In the genomic region with DNA sequence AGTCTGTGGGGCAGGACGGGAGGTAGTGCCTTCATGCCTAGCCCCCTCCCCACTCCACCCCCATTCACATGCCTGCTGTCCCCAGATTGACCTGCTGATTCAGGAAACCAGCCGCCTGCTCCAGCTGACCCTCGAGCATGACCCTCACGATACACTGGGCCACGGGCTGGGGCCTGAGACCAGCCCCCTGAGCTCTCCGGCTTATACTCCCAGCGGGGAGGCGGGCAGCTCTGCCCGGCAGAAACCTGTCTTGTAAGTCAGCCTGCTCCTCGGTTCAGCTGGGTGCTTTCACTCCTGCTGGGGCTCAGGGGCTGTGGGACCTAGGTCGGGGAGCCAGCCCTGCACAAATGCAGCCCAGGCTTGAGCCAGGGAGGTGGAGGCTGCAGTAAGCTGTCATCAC, we compare ENCODE assay signal across 30 cellular contexts.
"Had no signal": no experiment of that assay in that cellular context is flagged by ENCODE, and none has a peak within 500 bp of the region (broad histone marks: within the 10 kb centered on the region; RNA-seq: fewer than 3 reads in every experiment).

No MANE protein-coding gene starts in this region.

- H3K4me3 Mint-ChIP-seq: naive thymus-derived CD4-positive, alpha-beta T cell; natural killer cell treated with Interleukin-12 subunit alpha and Interleukin-12 subunit beta and Interleukin-15 and Interleukin-18, amount 100 ng/mL, for 72 hours; neural crest cell; stimulated activated naive CD8-positive, alpha-beta T cell treated with anti-CD3 and anti-CD28 coated beads, Interleukin-15, Interleukin-2, amounts not matched to agents 100 ng/mL and 50 ng/mL, for 24 hours had no signal

- H3K36me3 ChIP-seq: ovary, uterus had no signal

- H3K27ac ChIP-seq: heart left ventricle, left ventricle myocardium inferior, neutrophil, ovary, prostate gland, skin epidermis, suprapubic skin, thoracic aorta, tibial artery, upper lobe of right lung, uterus had no signal

- ATAC-seq: heart left ventricle; mucosa of descending colon; naive thymus-derived CD4-positive, alpha-beta T cell; natural killer cell treated with Interleukin-12 subunit alpha and Interleukin-12 subunit beta and Interleukin-15 and Interleukin-18, amount 100 ng/mL, for 72 hours; sciatic nerve had no signal

- H3K27ac Mint-ChIP-seq: naive thymus-derived CD4-positive, alpha-beta T cell; natural killer cell treated with Interleukin-12 subunit alpha and Interleukin-12 subunit beta and Interleukin-15 and Interleukin-18, amount 100 ng/mL, for 72 hours; stimulated activated naive CD8-positive, alpha-beta T cell treated with anti-CD3 and anti-CD28 coated beads, Interleukin-15, Interleukin-2, amounts not matched to agents 100 ng/mL and 50 ng/mL, for 24 hours had no signal

- H3K4me1 ChIP-seq: left ventricle myocardium inferior, prostate gland, tibial artery, upper lobe of right lung, uterus had no signal

- H3K27me3 Mint-ChIP-seq: naive thymus-derived CD4-positive, alpha-beta T cell; natural killer cell treated with Interleukin-12 subunit alpha and Interleukin-12 subunit beta and Interleukin-15 and Interleukin-18, amount 100 ng/mL, for 72 hours; stimulated activated naive CD8-positive, alpha-beta T cell treated with anti-CD3 and anti-CD28 coated beads, Interleukin-15, Interleukin-2, amounts not matched to agents 100 ng/mL and 50 ng/mL, for 24 hours had no signal

- H3K27me3 ChIP-seq: heart left ventricle, neutrophil, ovary, suprapubic skin, tibial artery, upper lobe of right lung, uterus had no signal

- H3K36me3 Mint-ChIP-seq: natural killer cell treated with Interleukin-12 subunit alpha and Interleukin-12 subunit beta and Interleukin-15 and Interleukin-18, amount 100 ng/mL, for 72 hours had no signal

- H3K4me1 Mint-ChIP-seq: naive thymus-derived CD4-positive, alpha-beta T cell; neural crest cell had no signal

- H3K9me3 ChIP-seq: heart left ventricle, left ventricle myocardium inferior, mucosa of descending colon, neutrophil, ovary, prostate gland, suprapubic skin, thoracic aorta, tibial artery, upper lobe of right lung, uterus had no signal

- DNase-seq: heart left ventricle; hypothalamus; islet precursor cell; left ventricle myocardium inferior; midbrain; mucosa of descending colon; naive thymus-derived CD4-positive, alpha-beta T cell; occipital lobe; ovary; retina; right cardiac atrium; stimulated activated CD4-positive, alpha-beta T cell treated with anti-CD3 and anti-CD28 coated beads, Interleukin-12 subunit alpha, Interleukin-12 subunit beta, amount 100 ng/mL, for 4 hours; stimulated activated CD4-positive, alpha-beta T cell treated with anti-CD3 and anti-CD28 coated beads, Interleukin-15, amount 100 ng/mL, for 24 hours; stimulated activated CD4-positive, alpha-beta T cell treated with anti-CD3 and anti-CD28 coated beads, Interleukin-2, amount 100 ng/mL, for 24 hours; stimulated activated CD4-positive, alpha-beta T cell treated with anti-CD3 and anti-CD28 coated beads, Interleukin-4, amount 100 ng/mL, for 1 hour; stimulated activated naive CD4-positive, alpha-beta T cell; tibial artery; trophoblast cell; upper lobe of right lung; uterus had no signal

- H3K9me3 Mint-ChIP-seq: naive thymus-derived CD4-positive, alpha-beta T cell; natural killer cell treated with Interleukin-12 subunit alpha and Interleukin-12 subunit beta and Interleukin-15 and Interleukin-18, amount 100 ng/mL, for 72 hours; neural crest cell; stimulated activated naive CD8-positive, alpha-beta T cell treated with anti-CD3 and anti-CD28 coated beads, Interleukin-15, Interleukin-2, amounts not matched to agents 100 ng/mL and 50 ng/mL, for 24 hours had no signal

- H3K4me3 ChIP-seq: heart left ventricle, left ventricle myocardium inferior, lung, mucosa of descending colon, ovary, prostate gland, skin epidermis, suprapubic skin, thoracic aorta, tibial artery, upper lobe of right lung, uterus had no signal
